In the genomic region with DNA sequence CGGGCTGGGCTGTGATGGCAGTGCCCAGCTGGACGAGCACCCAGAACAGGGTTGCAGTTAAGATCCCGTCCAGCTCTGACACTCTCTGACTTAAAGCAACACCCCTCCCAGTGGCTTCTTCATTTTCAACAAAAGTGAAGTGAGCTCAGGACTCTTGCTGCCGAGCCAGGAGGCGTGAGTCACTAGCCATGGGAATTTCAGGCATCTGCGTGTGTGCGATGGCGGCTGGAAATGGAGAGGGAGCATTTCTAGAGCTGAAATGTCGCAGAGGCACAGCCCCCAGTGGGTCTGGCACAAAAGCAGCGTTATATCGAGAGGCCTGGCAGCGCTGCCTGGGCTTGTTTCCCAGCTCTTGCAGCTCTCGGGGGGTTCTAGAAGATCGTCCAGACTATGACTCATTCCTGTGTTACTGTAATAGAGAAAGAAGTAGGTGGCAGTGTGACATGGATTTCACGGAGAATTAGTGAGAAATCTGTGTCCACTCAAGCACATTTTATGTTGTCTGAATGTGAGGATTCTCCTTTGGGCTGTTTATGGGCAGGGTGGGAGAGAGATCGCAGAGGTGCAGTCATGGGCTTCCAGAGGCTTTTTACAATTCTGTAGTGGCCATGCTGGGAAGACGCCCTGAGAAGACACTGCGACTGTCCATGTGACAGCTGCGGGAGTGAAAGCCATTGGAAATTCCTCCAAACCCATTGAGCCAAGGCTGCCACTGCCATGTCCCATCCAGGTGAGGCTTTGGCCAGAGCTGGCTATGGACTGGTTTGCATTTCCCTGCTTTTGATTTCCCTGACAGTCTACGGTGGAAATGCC, we compare ENCODE assay signal across 8 cellular contexts.
DNase-seq lines count a peak whose midpoint lies in the region; ATAC-seq and TF ChIP-seq lines count a peak whose summit lies in the region.

No MANE protein-coding gene starts in this region.

- H3K4me3 Mint-ChIP-seq in neural progenitor cell = no peak overlapping the region

- H3K4me2 ChIP-seq in neural progenitor cell = no peak overlapping the region

- no peaks in the 10 kb centered on the region for H3F3A ChIP-seq in neural progenitor cell (ENCODE audit: low read depth)

- H3K9me3 ChIP-seq in neural progenitor cell (ENCODE audit: low read depth) = no peaks in the 10 kb centered on the region

- H3K36me3 Mint-ChIP-seq in neural progenitor cell = no peaks in the 10 kb centered on the region

- no peaks in the 10 kb centered on the region for H4K20me1 ChIP-seq in neural progenitor cell (ENCODE audit: low read depth)

- peak; percentile 97 for DNase-seq in AG10803 (ENCODE audit: low read depth)
- DNase-seq in RPMI7951 (ENCODE audit: low read depth) = peak; percentile 97
- peak; percentile 94 for DNase-seq in fibroblast of mammary gland (ENCODE audit: low read depth)
- peak; percentile 14 for DNase-seq in neural progenitor cell (ENCODE audit: low spot score)
- DNase-seq in activated CD8-positive, alpha-beta memory T cell treated with anti-CD3 and anti-CD28 coated beads, Interleukin-2, amount 50 U/mL, for 4 hours = no peak

- peaks cover 2% of the 10 kb centered on the region for H3K9me3 Mint-ChIP-seq in neural progenitor cell

- H3K27ac Mint-ChIP-seq in neural progenitor cell = no peak overlapping the region

- H3K4me1 ChIP-seq in neural progenitor cell = peaks cover 5% of the 10 kb centered on the region

- no peak overlapping the region for H2AFZ ChIP-seq in neural progenitor cell (replicated peaks)

- ATAC-seq in HG03442 (IDR thresholded peaks at IDR 0.05; ENCODE audit: unreplicated experiment) (no peak), HG03139 (IDR thresholded peaks at IDR 0.05; ENCODE audit: unreplicated experiment) (no peak), HG02970 (IDR thresholded peaks at IDR 0.05; ENCODE audit: low FRiP score, unreplicated experiment) (no peak)

- no peaks in the 10 kb centered on the region for H3K27me3 ChIP-seq in neural progenitor cell

- H3K27me3 Mint-ChIP-seq in neural progenitor cell (ENCODE audit: insufficient read depth, low read depth) = peaks cover 20% of the 10 kb centered on the region

- H3K27ac ChIP-seq in neural progenitor cell = no peak overlapping the region

- H3K36me3 ChIP-seq in neural progenitor cell = no peaks in the 10 kb centered on the region

- H3K9ac ChIP-seq in neural progenitor cell = no peak overlapping the region

- no peaks in the 10 kb centered on the region for H3K79me2 ChIP-seq in neural progenitor cell (ENCODE audit: low read depth)

- peaks cover 12% of the 10 kb centered on the region for H3K4me1 Mint-ChIP-seq in neural progenitor cell

- peak overlapping the region; percentile 50 for H3K4me3 ChIP-seq in AG10803 (ENCODE audit: low read length)
- peak overlapping the region; percentile 41 for H3K4me3 ChIP-seq in fibroblast of mammary gland (ENCODE audit: control insufficient read depth, low read depth, low read length)
- no peak overlapping the region for H3K4me3 ChIP-seq in neural progenitor cell

- TF ChIP-seq CTCF in AG10803 (conservative IDR thresholded peaks at IDR 0.05; ENCODE audit: low read length) (peak; percentile 23), fibroblast of mammary gland (conservative IDR thresholded peaks at IDR 0.05; ENCODE audit: control insufficient read depth, insufficient read depth, low read depth, low read length) (peak; percentile 2), neural progenitor cell (IDR thresholded peaks at IDR 0.05) (no peak)
